In genomic region chr6:8063762-8064637, GRCh38 we compare ENCODE assay signal across 8 cellular contexts. TPM values are rescaled to one million over a fixed set of nuclear protein-coding genes. Genes with fewer than 3 reads are reported as not detected.
DNase-seq lines count a peak whose midpoint lies in the region; TF ChIP-seq lines count a peak whose summit lies in the region.

Gene BLOC1S5 (minus strand): TSS chr6:8064389. CDS start chr6:8064376, 13 bp downstream.

- H3K4me3 ChIP-seq in HAP-1 (peak within 1 kb of the TSS; percentile 80), MM.1S (ENCODE audit: low read length) (peak within 1 kb of the TSS; percentile 91), fibroblast of villous mesenchyme (ENCODE audit: low read depth, low read length) (peak within 1 kb of the TSS; percentile 89), neural cell (ENCODE audit: low read length) (peak within 1 kb of the TSS; percentile 96), stomach (peak within 1 kb of the TSS; percentile 82 to 94 (median 87))

- no peak for TF ChIP-seq POLR2A in stomach (IDR thresholded peaks at IDR 0.05)

- DNase-seq in G401 (ENCODE audit: low spot score) (peak; percentile 95), HAP-1 (ENCODE audit: low spot score in 2 of 2) (peak; percentile 92 to 97), MM.1S (peak; percentile 95), SIG-M5 (lab: John Stamatoyannopoulos, UW) (peak; percentile 67), activated gamma-delta T cell (lab: John Stamatoyannopoulos, UW) (peak; percentile 91), fibroblast of villous mesenchyme (ENCODE audit: low read depth) (peak; percentile 98), stomach (peak; percentile 98)

- H3K27ac ChIP-seq in MM.1S (ENCODE audit: low read length): peak within 1 kb of the TSS; percentile 65
- peak within 1 kb of the TSS; percentile 87 for H3K27ac ChIP-seq in neural cell (ENCODE audit: low read length)
- peak within 1 kb of the TSS; percentile 91 to 95 (median 92) for H3K27ac ChIP-seq in stomach

- no peaks in the 10 kb centered on the region; the same call in 1 of the 2 replicates for H3K36me3 ChIP-seq in HAP-1 (replicated peaks)
- H3K36me3 ChIP-seq in MM.1S (replicated peaks; ENCODE audit: insufficient read depth, low read length): no peaks in the 10 kb centered on the region
- H3K36me3 ChIP-seq in neural cell (ENCODE audit: insufficient read depth, low read length): peaks cover 5% of the 10 kb centered on the region
- peaks cover 0 to 25% (median 19%) of the 10 kb centered on the region in 4 donors for H3K36me3 ChIP-seq in stomach

- H2AFZ ChIP-seq in MM.1S (ENCODE audit: low read length): peak within 1 kb of the TSS; percentile 95
- peak within 1 kb of the TSS; percentile 94 for H2AFZ ChIP-seq in neural cell (ENCODE audit: low read depth, low read length)

- H4K20me1 ChIP-seq in MM.1S (ENCODE audit: insufficient read depth, low read length) (no peaks in the 10 kb centered on the region), neural cell (ENCODE audit: insufficient read depth) (no peaks in the 10 kb centered on the region)

- 0 to 1% (median 0%) methylated on average over 34 to 64 of the region's 64 CpGs for WGBS in stomach, 5 donors

- in situ Hi-C loops in G401 (cut with HindIII; ENCODE audit: low sequenced_read_pairs): no loop called here
- in situ Hi-C loops in HAP-1 (cut with MboI; ENCODE audit: low sequenced_read_pairs): no loop called here

- no peak for TF ChIP-seq CTCF in MM.1S (IDR thresholded peaks at IDR 0.05; ENCODE audit: low read length)
- no peak for TF ChIP-seq CTCF in fibroblast of villous mesenchyme (IDR thresholded peaks at IDR 0.05; ENCODE audit: insufficient read depth, low read depth, low read length)
- peak; percentile 50 for TF ChIP-seq CTCF in neural cell (IDR thresholded peaks at IDR 0.05; ENCODE audit: poor library complexity, severe bottlenecking)
- peak in 1 of 7 experiments; percentile 30 for TF ChIP-seq CTCF in stomach (IDR thresholded peaks at IDR 0.05)

- H3K9me3 ChIP-seq in HAP-1: no peaks in the 10 kb centered on the region
- H3K9me3 ChIP-seq in MM.1S (replicated peaks; ENCODE audit: insufficient read depth, low read length): no peaks in the 10 kb centered on the region
- H3K9me3 ChIP-seq in neural cell (ENCODE audit: low read length): no peaks in the 10 kb centered on the region
- H3K9me3 ChIP-seq in stomach: no peaks in the 10 kb centered on the region

- no peaks in the 10 kb centered on the region for H3K9me2 ChIP-seq in MM.1S (replicated peaks; ENCODE audit: insufficient read depth, low read length)
- H3K9me2 ChIP-seq in neural cell (ENCODE audit: insufficient read depth, low read length): no peaks in the 10 kb centered on the region

- H3K4me2 ChIP-seq in MM.1S (ENCODE audit: low read depth, low read length) (peak within 1 kb of the TSS; percentile 85), neural cell (ENCODE audit: low read length) (peak within 1 kb of the TSS; percentile 89)

- H3K79me2 ChIP-seq in MM.1S (ENCODE audit: low read length) (no peaks in the 10 kb centered on the region), neural cell (replicated peaks; ENCODE audit: insufficient read depth, low read length) (no peaks in the 10 kb centered on the region)

- TF ChIP-seq EP300 in neural cell (conservative IDR thresholded peaks at IDR 0.05; ENCODE audit: poor library complexity, severe bottlenecking): peak; percentile 58
- TF ChIP-seq EP300 in stomach (IDR thresholded peaks at IDR 0.05): no peak

- TF ChIP-seq RAD21 in neural cell (conservative IDR thresholded peaks at IDR 0.05): no peak

- H3K9ac ChIP-seq in MM.1S (ENCODE audit: low read length) (peak within 1 kb of the TSS; percentile 76), neural cell (ENCODE audit: low read length) (peak within 1 kb of the TSS; percentile 87)

- intact Hi-C loops in stomach (cut with DNase I; ENCODE audit: low total_unique reads): no loop called here

- no peaks in the 10 kb centered on the region for H3K27me3 ChIP-seq in HAP-1 (ENCODE audit: low read depth)
- no peaks in the 10 kb centered on the region for H3K27me3 ChIP-seq in MM.1S (replicated peaks; ENCODE audit: insufficient read depth, low read length)
- H3K27me3 ChIP-seq in neural cell (ENCODE audit: insufficient read depth, low read depth, low read length): no peaks in the 10 kb centered on the region
- H3K27me3 ChIP-seq in stomach: no peaks in the 10 kb centered on the region

- peaks cover 20% of the 10 kb centered on the region for H3F3A ChIP-seq in MM.1S (ENCODE audit: insufficient read depth, low read length)
- no peaks in the 10 kb centered on the region for H3F3A ChIP-seq in neural cell (ENCODE audit: insufficient read depth, low read length, poor library complexity, severe bottlenecking)

- H3K4me1 ChIP-seq in HAP-1: peaks cover 15% of the 10 kb centered on the region
- H3K4me1 ChIP-seq in MM.1S (ENCODE audit: low read length): peaks cover 11% of the 10 kb centered on the region
- peaks cover 0 to 32% (median 15%) of the 10 kb centered on the region in 4 donors for H3K4me1 ChIP-seq in stomach

TF ChIP-seq in neural cell, 6 proteins besides CTCF, POLR2A, EP300 and RAD21:
- TF ChIP-seq POLR2AphosphoS5 (IDR thresholded peaks at IDR 0.05): peak; percentile 90
- TF ChIP-seq TAF1 (IDR thresholded peaks at IDR 0.05; ENCODE audit: low read depth): no peak
- peak; percentile 86 for TF ChIP-seq MXI1 (conservative IDR thresholded peaks at IDR 0.05; ENCODE audit: poor library complexity, severe bottlenecking)
- no peak for TF ChIP-seq EZH2 (IDR thresholded peaks at IDR 0.05; ENCODE audit: borderline replicate concordance, insufficient read depth, low read length, poor library complexity, severe bottlenecking)
- peak; percentile 58 for TF ChIP-seq SMC3 (conservative IDR thresholded peaks at IDR 0.05; ENCODE audit: poor library complexity)
- peak; percentile 62 for TF ChIP-seq REST (IDR thresholded peaks at IDR 0.05; ENCODE audit: borderline replicate concordance)

RNA-seq across cellular contexts. Expression of gene BLOC1S5, which starts in this region (rescaled TPM):
- 18.5 and 40.9 TPM in 2 replicates for total RNA-seq in G401 (2014; rRNA removed; shearing (Covaris generic))
- total RNA-seq in fibroblast of villous mesenchyme (7.1 and 11.2 TPM in 2 replicates), stomach (10 to 100 TPM in 2 of 5 donors, 1 to 10 TPM in 2, under 1 TPM in 1; 0.29 to 31.2 (median 5.8) TPM)
- polyA plus RNA-seq in neural cell (11.0 and 12.2 TPM in 2 replicates), stomach (10 to 100 TPM in 1 of 3 donors, 1 to 10 TPM in 2; 3.6 to 11.5 (median 8.5) TPM)
- 34.3 and 34.6 TPM in 2 replicates for polyA minus RNA-seq in neural cell

Comparison
In these comparisons a context has a peak if more than half of its experiments do, and no peak if none do; other contexts are left out.
1. Peak in every context shown above with its lines: DNase-seq, H3K4me3 ChIP-seq and H3K27ac ChIP-seq.